In the genomic region with DNA sequence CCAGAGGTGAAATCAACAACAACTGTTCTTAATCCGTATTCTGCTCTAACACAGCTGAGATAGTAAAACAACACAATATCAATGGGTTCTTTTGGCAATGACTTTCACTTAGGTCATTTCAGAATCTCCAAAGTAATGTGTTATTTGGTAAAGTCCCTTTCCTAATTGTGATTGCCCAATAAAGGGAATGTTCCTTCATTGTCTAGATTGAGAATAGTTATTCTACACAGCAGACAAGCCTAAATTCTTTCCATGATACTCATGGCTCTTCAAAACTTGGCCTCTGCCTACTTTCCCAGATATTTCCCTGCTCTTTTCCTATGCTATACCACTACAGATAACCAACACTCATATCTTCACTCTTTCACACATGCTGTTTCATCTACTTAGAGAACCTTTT, we compare ENCODE assay signal across 2 cellular contexts.
TF ChIP-seq lines count a peak whose summit lies in the region.

No MANE protein-coding gene starts in this region.

TF ChIP-seq in A549, 52 proteins besides CTCF, POLR2A, EP300 and RAD21:
- TF ChIP-seq, protein P1, sequence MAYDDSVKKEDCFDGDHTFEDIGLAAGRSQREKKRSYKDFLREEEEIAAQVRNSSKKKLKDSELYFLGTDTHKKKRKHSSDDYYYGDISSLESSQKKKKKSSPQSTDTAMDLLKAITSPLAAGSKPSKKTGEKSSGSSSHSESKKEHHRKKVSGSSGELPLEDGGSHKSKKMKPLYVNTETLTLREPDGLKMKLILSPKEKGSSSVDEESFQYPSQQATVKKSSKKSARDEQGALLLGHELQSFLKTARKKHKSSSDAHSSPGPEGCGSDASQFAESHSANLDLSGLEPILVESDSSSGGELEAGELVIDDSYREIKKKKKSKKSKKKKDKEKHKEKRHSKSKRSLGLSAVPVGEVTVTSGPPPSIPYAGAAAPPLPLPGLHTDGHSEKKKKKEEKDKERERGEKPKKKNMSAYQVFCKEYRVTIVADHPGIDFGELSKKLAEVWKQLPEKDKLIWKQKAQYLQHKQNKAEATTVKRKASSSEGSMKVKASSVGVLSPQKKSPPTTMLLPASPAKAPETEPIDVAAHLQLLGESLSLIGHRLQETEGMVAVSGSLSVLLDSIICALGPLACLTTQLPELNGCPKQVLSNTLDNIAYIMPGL (CRISPR knock-in tag; IDR thresholded peaks at IDR 0.05; ENCODE audit: borderline replicate concordance): no peak
- no peak for TF ChIP-seq POLR2AphosphoS2 (conservative IDR thresholded peaks at IDR 0.05; ENCODE audit: low read length)
- TF ChIP-seq, protein P2, sequence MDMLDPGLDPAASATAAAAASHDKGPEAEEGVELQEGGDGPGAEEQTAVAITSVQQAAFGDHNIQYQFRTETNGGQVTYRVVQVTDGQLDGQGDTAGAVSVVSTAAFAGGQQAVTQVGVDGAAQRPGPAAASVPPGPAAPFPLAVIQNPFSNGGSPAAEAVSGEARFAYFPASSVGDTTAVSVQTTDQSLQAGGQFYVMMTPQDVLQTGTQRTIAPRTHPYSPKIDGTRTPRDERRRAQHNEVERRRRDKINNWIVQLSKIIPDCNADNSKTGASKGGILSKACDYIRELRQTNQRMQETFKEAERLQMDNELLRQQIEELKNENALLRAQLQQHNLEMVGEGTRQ (IDR thresholded peaks at IDR 0.05): no peak
- no peak for TF ChIP-seq BHLHE40 (IDR thresholded peaks at IDR 0.05; ENCODE audit: low read depth, low read length)
- no peak for TF ChIP-seq RCOR1 (IDR thresholded peaks at IDR 0.05; ENCODE audit: low read depth, low read length)
- no peak for TF ChIP-seq GATA3 (IDR thresholded peaks at IDR 0.05; ENCODE audit: borderline replicate concordance)
- no peak for TF ChIP-seq KDM1A (IDR thresholded peaks at IDR 0.05; ENCODE audit: low read depth)
- no peak for TF ChIP-seq CBX8 (IDR thresholded peaks at IDR 0.05)
- TF ChIP-seq, protein P3, sequence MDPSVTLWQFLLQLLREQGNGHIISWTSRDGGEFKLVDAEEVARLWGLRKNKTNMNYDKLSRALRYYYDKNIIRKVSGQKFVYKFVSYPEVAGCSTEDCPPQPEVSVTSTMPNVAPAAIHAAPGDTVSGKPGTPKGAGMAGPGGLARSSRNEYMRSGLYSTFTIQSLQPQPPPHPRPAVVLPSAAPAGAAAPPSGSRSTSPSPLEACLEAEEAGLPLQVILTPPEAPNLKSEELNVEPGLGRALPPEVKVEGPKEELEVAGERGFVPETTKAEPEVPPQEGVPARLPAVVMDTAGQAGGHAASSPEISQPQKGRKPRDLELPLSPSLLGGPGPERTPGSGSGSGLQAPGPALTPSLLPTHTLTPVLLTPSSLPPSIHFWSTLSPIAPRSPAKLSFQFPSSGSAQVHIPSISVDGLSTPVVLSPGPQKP (IDR thresholded peaks at IDR 0.05; ENCODE audit: low read depth, low read length): no peak
- no peak for TF ChIP-seq RFX5 (IDR thresholded peaks at IDR 0.05)
- TF ChIP-seq PHF8 (IDR thresholded peaks at IDR 0.05; ENCODE audit: borderline replicate concordance, low read depth): no peak
- no peak for TF ChIP-seq HOXB5 (CRISPR knock-in tag; IDR thresholded peaks at IDR 0.05)

TF ChIP-seq in IMR-90, 13 proteins besides CTCF, POLR2A, EP300 and RAD21:
- no peak for TF ChIP-seq MAZ (IDR thresholded peaks at IDR 0.05; ENCODE audit: borderline replicate concordance, low read depth, low read length)
- TF ChIP-seq CEBPB (IDR thresholded peaks at IDR 0.05; ENCODE audit: low read depth, low read length): peak; percentile 91
- no peak for TF ChIP-seq RFX5 (IDR thresholded peaks at IDR 0.05; ENCODE audit: low read depth, low read length)
- TF ChIP-seq CHD1 (IDR thresholded peaks at IDR 0.05; ENCODE audit: low read depth, low read length): no peak
